In genomic region chr12:108568653-108569154, GRCh38 we compare ENCODE assay signal across 8 cellular contexts. TPM values are rescaled to one million over a fixed set of nuclear protein-coding genes. Genes with fewer than 3 reads are reported as not detected.
DNase-seq lines count a peak whose midpoint lies in the region; ATAC-seq and TF ChIP-seq lines count a peak whose summit lies in the region.

No MANE protein-coding gene starts in this region.

- H4K20me1 ChIP-seq in DOHH2 (ENCODE audit: control insufficient read depth, insufficient read depth, low read depth, low read length): no peaks in the 10 kb centered on the region

- no peaks in the 10 kb centered on the region for H3K27me3 Mint-ChIP-seq in activated T-helper 1 cell treated with anti-CD3 and anti-CD28 coated beads, Interleukin-12 subunit alpha, Interleukin-12 subunit beta, Interleukin-2, Interleukin-4 antibody, amounts not matched to agents 30 ng/mL and 10 ng/mL and 1 ng/mL, durations not matched to agents 14 hours and 24 hours and 36 hours (ENCODE audit: insufficient read depth)

- peaks cover 57% of the 10 kb centered on the region for H3K36me3 ChIP-seq in DOHH2 (ENCODE audit: control insufficient read depth, low read length)

- H3K36me3 Mint-ChIP-seq in activated T-helper 1 cell treated with anti-CD3 and anti-CD28 coated beads, Interleukin-12 subunit alpha, Interleukin-12 subunit beta, Interleukin-2, Interleukin-4 antibody, amounts not matched to agents 30 ng/mL and 10 ng/mL and 1 ng/mL, durations not matched to agents 14 hours and 24 hours and 36 hours (ENCODE audit: low read depth): peaks cover 42% of the 10 kb centered on the region

- H3K4me2 ChIP-seq in DOHH2 (ENCODE audit: low read length): peak overlapping the region; percentile 10

- H3K4me1 Mint-ChIP-seq in activated T-helper 1 cell treated with anti-CD3 and anti-CD28 coated beads, Interleukin-12 subunit alpha, Interleukin-12 subunit beta, Interleukin-2, Interleukin-4 antibody, amounts not matched to agents 30 ng/mL and 10 ng/mL and 1 ng/mL, durations not matched to agents 14 hours and 24 hours and 36 hours (ENCODE audit: low read depth): peaks cover 75% of the 10 kb centered on the region

- peaks cover 4% of the 10 kb centered on the region; the same call in 1 of the 2 replicates for H3F3A ChIP-seq in DOHH2 (ENCODE audit: control insufficient read depth, insufficient read depth)

- no peak for TF ChIP-seq CTCF in DOHH2 (IDR thresholded peaks at IDR 0.05; ENCODE audit: low read depth, low read length, poor library complexity, severe bottlenecking)

- no peaks in the 10 kb centered on the region for H3K9me3 ChIP-seq in DOHH2 (ENCODE audit: control insufficient read depth, insufficient read depth, low read length)

- H3K27me3 ChIP-seq in DOHH2 (ENCODE audit: control insufficient read depth, low read length): peaks cover 12% of the 10 kb centered on the region; the same call in 1 of the 2 replicates

- peak; percentile 60 to 82 for DNase-seq in NCI-H187 (lab: John Stamatoyannopoulos, UW)
- DNase-seq in activated T-helper 1 cell treated with anti-CD3 and anti-CD28 coated beads, Interleukin-12 subunit alpha, Interleukin-12 subunit beta, Interleukin-2, Interleukin-4 antibody, amounts not matched to agents 30 ng/mL and 10 ng/mL and 1 ng/mL, durations not matched to agents 14 hours and 24 hours and 36 hours (ENCODE audit: low spot score): peak; percentile 76
- DNase-seq in stimulated activated CD4-positive, alpha-beta T cell treated with anti-CD3 and anti-CD28 coated beads, Interleukin-12 subunit alpha, Interleukin-12 subunit beta, amount 100 ng/mL, for 24 hours (ENCODE audit: low read depth in 2 of 2): peak; percentile 45 to 54
- no peak for DNase-seq in middle frontal gyrus (ENCODE audit: extremely low spot score, low spot score)
- no peak for DNase-seq in posterior cingulate gyrus
- no peak for DNase-seq in left lobe of liver (ENCODE audit: low spot score)

- H3K4me3 Mint-ChIP-seq in activated T-helper 1 cell treated with anti-CD3 and anti-CD28 coated beads, Interleukin-12 subunit alpha, Interleukin-12 subunit beta, Interleukin-2, Interleukin-4 antibody, amounts not matched to agents 30 ng/mL and 10 ng/mL and 1 ng/mL, durations not matched to agents 14 hours and 24 hours and 36 hours: peak overlapping the region; percentile 77

- ATAC-seq in GM21717 (IDR thresholded peaks at IDR 0.05; ENCODE audit: unreplicated experiment): peak; percentile 57
- no peak for ATAC-seq in left lobe of liver

- no peaks in the 10 kb centered on the region for H3K9me3 Mint-ChIP-seq in activated T-helper 1 cell treated with anti-CD3 and anti-CD28 coated beads, Interleukin-12 subunit alpha, Interleukin-12 subunit beta, Interleukin-2, Interleukin-4 antibody, amounts not matched to agents 30 ng/mL and 10 ng/mL and 1 ng/mL, durations not matched to agents 14 hours and 24 hours and 36 hours

- intact Hi-C loops in activated T-helper 1 cell treated with anti-CD3 and anti-CD28 coated beads, Interleukin-12 subunit alpha, Interleukin-12 subunit beta, Interleukin-2, Interleukin-4 antibody, amounts not matched to agents 30 ng/mL and 10 ng/mL and 1 ng/mL, durations not matched to agents 14 hours and 24 hours and 36 hours (cut with micrococcal nuclease): loop anchor here (1.0 to 10.0 kb wide), 6 partner anchors 8 to 586 kb away; partner anchors contain the start of gene SELPLG
- intact Hi-C loops in posterior cingulate gyrus (cut with DNase I): no loop called here

- H3K9me2 ChIP-seq in DOHH2 (replicated peaks; ENCODE audit: control insufficient read depth, low read length): no peaks in the 10 kb centered on the region

- H3K27ac Mint-ChIP-seq in activated T-helper 1 cell treated with anti-CD3 and anti-CD28 coated beads, Interleukin-12 subunit alpha, Interleukin-12 subunit beta, Interleukin-2, Interleukin-4 antibody, amounts not matched to agents 30 ng/mL and 10 ng/mL and 1 ng/mL, durations not matched to agents 14 hours and 24 hours and 36 hours: peak overlapping the region; percentile 88

- peaks cover 71% of the 10 kb centered on the region for H3K4me1 ChIP-seq in DOHH2 (ENCODE audit: control insufficient read depth, low read length)

- no peak overlapping the region for H3K4me3 ChIP-seq in DOHH2 (ENCODE audit: low read length)

- H3K27ac ChIP-seq in DOHH2 (ENCODE audit: low read depth, low read length): peak overlapping the region; percentile 36; the same call in 1 of the 2 replicates

- peaks cover 10% of the 10 kb centered on the region for H3K79me2 ChIP-seq in DOHH2 (ENCODE audit: control insufficient read depth, low read length)

RNA-seq across cellular contexts. Expression of gene ISCU, which starts 6.3 kb away (rescaled TPM):
- 73.8 and 74.9 TPM in 2 replicates for total RNA-seq in activated T-helper 1 cell treated with anti-CD3 and anti-CD28 coated beads, Interleukin-12 subunit alpha, Interleukin-12 subunit beta, Interleukin-2, Interleukin-4 antibody, amounts not matched to agents 30 ng/mL and 10 ng/mL and 1 ng/mL, durations not matched to agents 14 hours and 24 hours and 36 hours
- total RNA-seq in left lobe of liver: 45.2 TPM

RNA-seq across cellular contexts. Expression of gene SART3, which starts 7.7 kb away (rescaled TPM):
- 83.3 and 96.4 TPM in 2 replicates for total RNA-seq in activated T-helper 1 cell treated with anti-CD3 and anti-CD28 coated beads, Interleukin-12 subunit alpha, Interleukin-12 subunit beta, Interleukin-2, Interleukin-4 antibody, amounts not matched to agents 30 ng/mL and 10 ng/mL and 1 ng/mL, durations not matched to agents 14 hours and 24 hours and 36 hours
- 13.7 TPM for total RNA-seq in left lobe of liver

RNA-seq across cellular contexts. Expression of gene TMEM119, which starts 29.2 kb away (rescaled TPM):
- total RNA-seq in activated T-helper 1 cell treated with anti-CD3 and anti-CD28 coated beads, Interleukin-12 subunit alpha, Interleukin-12 subunit beta, Interleukin-2, Interleukin-4 antibody, amounts not matched to agents 30 ng/mL and 10 ng/mL and 1 ng/mL, durations not matched to agents 14 hours and 24 hours and 36 hours: 0.12 TPM in 1 of 2 replicates, not detected in the other
- total RNA-seq in left lobe of liver: 0.23 TPM

RNA-seq across cellular contexts. Expression of gene FICD, which starts 53.6 kb away (rescaled TPM):
- 6.1 and 6.8 TPM in 2 replicates for total RNA-seq in activated T-helper 1 cell treated with anti-CD3 and anti-CD28 coated beads, Interleukin-12 subunit alpha, Interleukin-12 subunit beta, Interleukin-2, Interleukin-4 antibody, amounts not matched to agents 30 ng/mL and 10 ng/mL and 1 ng/mL, durations not matched to agents 14 hours and 24 hours and 36 hours
- total RNA-seq in left lobe of liver: 4.6 TPM

Comparison
In these comparisons a context has a peak if more than half of its experiments do, and no peak if none do; other contexts are left out.
1. DNase-seq: peak in NCI-H187 (2 of 2), activated T-helper 1 cell treated with anti-CD3 and anti-CD28 coated beads, Interleukin-12 subunit alpha, Interleukin-12 subunit beta, Interleukin-2, Interleukin-4 antibody, amounts not matched to agents 30 ng/mL and 10 ng/mL and 1 ng/mL, durations not matched to agents 14 hours and 24 hours and 36 hours (single experiment) and stimulated activated CD4-positive, alpha-beta T cell treated with anti-CD3 and anti-CD28 coated beads, Interleukin-12 subunit alpha, Interleukin-12 subunit beta, amount 100 ng/mL, for 24 hours (2 of 2); none in middle frontal gyrus (single experiment), posterior cingulate gyrus (0 of 10) and left lobe of liver (single experiment).